Comparison of ENCODE assay signal across 25 cellular contexts in the genomic region with DNA sequence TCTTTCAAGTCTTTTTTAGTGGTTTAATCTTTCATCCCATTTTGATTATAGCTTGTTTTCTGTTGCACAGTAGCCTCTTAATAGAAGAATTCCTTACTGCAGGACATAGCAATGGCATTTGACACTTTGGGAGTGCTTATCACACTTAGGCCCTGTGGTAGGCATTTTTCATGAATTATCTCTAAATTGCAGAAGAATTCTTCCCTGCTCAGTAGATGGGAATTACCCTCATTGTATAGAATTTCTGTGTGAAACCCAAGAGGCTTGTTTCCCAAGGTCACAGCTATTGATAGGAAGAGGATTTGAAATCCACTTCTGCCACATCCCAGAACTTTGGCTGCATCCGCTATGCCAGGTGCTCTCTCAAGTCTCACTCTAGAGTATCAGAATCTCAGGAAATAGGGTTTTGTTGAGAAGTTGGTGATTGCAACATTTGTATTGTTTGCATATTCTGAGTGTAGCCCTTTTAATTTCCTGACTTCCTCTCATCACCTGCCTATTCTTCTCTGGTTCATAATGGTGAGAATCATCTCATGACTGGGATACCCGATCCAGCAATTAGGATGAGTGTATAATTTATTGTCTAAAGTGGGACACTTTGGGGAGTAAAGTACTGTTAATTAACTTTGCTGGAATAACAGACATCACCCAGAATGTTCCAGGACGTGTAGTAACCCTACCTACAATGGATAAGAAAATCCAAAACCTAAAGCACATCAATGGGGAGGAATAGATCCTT.
DNase-seq lines count a peak whose midpoint lies in the region; TF ChIP-seq lines count a peak whose summit lies in the region.
"Had no signal": no experiment of that assay in that cellular context is flagged by ENCODE, and none has a peak within 500 bp of the region (broad histone marks: within the 10 kb centered on the region; RNA-seq: fewer than 3 reads in every experiment).

No MANE protein-coding gene starts in this region.

- H3K27me3 ChIP-seq in adrenal gland (no peaks in the 10 kb centered on the region), suprapubic skin (no peaks in the 10 kb centered on the region)
- H3K27me3 ChIP-seq: foreskin keratinocyte, heart left ventricle, thyroid gland had no signal

- peak overlapping the region in 4 of 5 donors; percentile 53 to 76 (median 63) for H3K27ac ChIP-seq in adrenal gland
- H3K27ac ChIP-seq in suprapubic skin = peak overlapping the region; percentile 24
- H3K27ac ChIP-seq: lower lobe of right lung, psoas muscle, thyroid gland had no signal

- H3K4me3 Mint-ChIP-seq in HFFc6 = no peak overlapping the region
- H3K4me3 Mint-ChIP-seq: activated CD4-positive, alpha-beta T cell treated with anti-CD3 and anti-CD28 coated beads, Interleukin-2, amount 10 ng/mL, durations not matched to agents 24 days and 14 days; brain had no signal

- TF ChIP-seq EP300 in suprapubic skin (IDR thresholded peaks at IDR 0.05) = no peak

- intact Hi-C loops in adrenal gland (cut with DNase I) = no loop called here
- intact Hi-C loops in posterior cingulate gyrus (cut with DNase I) = no loop called here

- H3K27ac Mint-ChIP-seq in HFFc6 = peak overlapping the region; percentile 70
- H3K27ac Mint-ChIP-seq: activated CD4-positive, alpha-beta T cell treated with anti-CD3 and anti-CD28 coated beads, Interleukin-2, amount 10 ng/mL, durations not matched to agents 24 days and 14 days had no signal

- H3K9me3 ChIP-seq in adrenal gland (replicated peaks in 1 of 3) = no peaks in the 10 kb centered on the region
- no peaks in the 10 kb centered on the region for H3K9me3 ChIP-seq in suprapubic skin
- H3K9me3 ChIP-seq: heart left ventricle, lower lobe of right lung, psoas muscle, thyroid gland had no signal

- H3K4me3 ChIP-seq in adrenal gland = no peak overlapping the region
- no peak overlapping the region for H3K4me3 ChIP-seq in fibroblast of pulmonary artery (replicated peaks; ENCODE audit: low read depth, low read length)
- no peak overlapping the region for H3K4me3 ChIP-seq in suprapubic skin
- H3K4me3 ChIP-seq: heart left ventricle, lower lobe of right lung, psoas muscle, thyroid gland had no signal

- no peaks in the 10 kb centered on the region for H3K27me3 Mint-ChIP-seq in HFFc6 (ENCODE audit: insufficient read depth)
- H3K27me3 Mint-ChIP-seq: brain had no signal

- H3K36me3 ChIP-seq in adrenal gland (replicated peaks in 1 of 2) = no peaks in the 10 kb centered on the region
- no peaks in the 10 kb centered on the region for H3K36me3 ChIP-seq in suprapubic skin
- H3K36me3 ChIP-seq: lower lobe of right lung, thyroid gland had no signal

- DNase-seq in HFFc6 (no peak), adrenal gland (no peak), fibroblast of pulmonary artery (ENCODE audit: low read depth) (peak; percentile 41), suprapubic skin (ENCODE audit: low spot score in 2 of 2) (no peak), iPS-NIHi11 (ENCODE audit: low spot score) (no peak), posterior cingulate gyrus (no peak), RKO (ENCODE audit: low spot score) (no peak)
- DNase-seq: activated CD4-positive, alpha-beta T cell treated with anti-CD3 and anti-CD28 coated beads, Interleukin-2, amount 10 ng/mL, durations not matched to agents 24 days and 14 days; activated gamma-delta T cell treated with Interleukin-2 at 50 U/mL for 16 hours; activated T-cell treated with anti-CD3 and anti-CD28 coated beads, Interleukin-2, amount 50 U/mL, for 1 hour; effector CD4-positive, alpha-beta T cell; erythroblast; heart left ventricle; kidney glomerular epithelial cell; lower lobe of right lung; NCI-H146; NCI-H2171; NCI-H524 treated with DMSO at 0.1 percent for 48 hours; psoas muscle; SHP77 treated with DMSO at 0.1 percent for 48 hours; stimulated activated naive CD8-positive, alpha-beta T cell treated with anti-CD3 and anti-CD28 coated beads, Interleukin-15, Interleukin-2, amounts not matched to agents 100 U/mL and 50 U/mL, for 24 hours; SW 1271; thyroid gland had no signal

- peaks cover 73% of the 10 kb centered on the region for H3K36me3 Mint-ChIP-seq in HFFc6 (ENCODE audit: low read depth)

- H3K4me1 Mint-ChIP-seq in HFFc6 (ENCODE audit: low read depth) = peaks cover 85% of the 10 kb centered on the region

- H3K9me3 Mint-ChIP-seq in HFFc6 = no peaks in the 10 kb centered on the region
- H3K9me3 Mint-ChIP-seq: activated CD4-positive, alpha-beta T cell treated with anti-CD3 and anti-CD28 coated beads, Interleukin-2, amount 10 ng/mL, durations not matched to agents 24 days and 14 days had no signal

- TF ChIP-seq CTCF in HFFc6 (IDR thresholded peaks at IDR 0.05) (no peak), adrenal gland (IDR thresholded peaks at IDR 0.05) (no peak), fibroblast of pulmonary artery (IDR thresholded peaks at IDR 0.05; ENCODE audit: low read length, missing control alignments) (no peak), suprapubic skin (IDR thresholded peaks at IDR 0.05) (no peak)

- WGBS in adrenal gland, 4 donors = 83 to 93% (median 88%) methylated on average over 3 of the region's 3 CpGs
- 89% methylated on average over 3 of the region's 3 CpGs for WGBS in suprapubic skin

- peaks cover 8 to 26% of the 10 kb centered on the region in 2 donors for H3K4me1 ChIP-seq in adrenal gland (replicated peaks in 1 of 2)
- peaks cover 10% of the 10 kb centered on the region for H3K4me1 ChIP-seq in suprapubic skin

- no peak for TF ChIP-seq POLR2A in adrenal gland (IDR thresholded peaks at IDR 0.05)
- TF ChIP-seq POLR2A in suprapubic skin (IDR thresholded peaks at IDR 0.05) = no peak
